In genomic region chrX:110992611-110993010, GRCh38 we compare ENCODE assay signal across 8 cellular contexts.
DNase-seq lines count a peak whose midpoint lies in the region; ATAC-seq, FAIRE-seq and TF ChIP-seq lines count a peak whose summit lies in the region.

No MANE protein-coding gene starts in this region.

- no peak overlapping the region for H3K18ac ChIP-seq in mesenchymal stem cell (ENCODE audit: low read depth in 1 of 2, low read length in 2 of 2)

- POLR2A ChIA-PET in GM12878 (lab: Charles Lee) = no interaction called here

- H2BK120ac ChIP-seq in mesenchymal stem cell (ENCODE audit: low read depth, low read length) = no peak overlapping the region

- no peaks in the 10 kb centered on the region for H4K20me1 ChIP-seq in GM12878 (ENCODE audit: control insufficient read depth, insufficient read depth)

- H2BK15ac ChIP-seq in mesenchymal stem cell (ENCODE audit: low read depth, poor library complexity, severe bottlenecking) = no peak overlapping the region

- SMC1A ChIA-PET in GM12878 (lab: Charles Lee; ENCODE audit: uncharacterized antibody, unreplicated experiment) = interaction anchor here (1.0 to 1.6 kb wide), 3 partner anchors 251 to 455 kb away, joined by 3 to 5 read pairs (median 3); no protein-coding TSS in a partner anchor

- TF ChIP-seq CTCF in GM12878 (IDR thresholded peaks at IDR 0.05 in 2 of 3, conservative IDR thresholded peaks at IDR 0.05 in 1 of 3; ENCODE audit: control insufficient read depth in 2 of 3, extremely low read depth in 1 of 3, insufficient read depth in 1 of 3, low read depth in 3 of 3, low read length in 3 of 3) (peak; percentile 49 to 61 (median 56)), lower leg skin (IDR thresholded peaks at IDR 0.05) (no peak)

- FAIRE-seq in GM12878 (lab: Jason Lieb, UNC) = peak; percentile 75

- TF ChIP-seq RAD21 in GM12878 (IDR thresholded peaks at IDR 0.05; ENCODE audit: insufficient read depth, low read depth, low read length) = peak; percentile 40; the same call in 1 of the 2 replicates

- no peak overlapping the region for H2BK12ac ChIP-seq in mesenchymal stem cell (ENCODE audit: low read length in 2 of 2)

- no peak overlapping the region for H2BK5ac ChIP-seq in mesenchymal stem cell (ENCODE audit: low read depth, low read length, poor library complexity, severe bottlenecking)

- H3K4me2 ChIP-seq in GM12878 (ENCODE audit: control insufficient read depth, insufficient read depth) (no peak overlapping the region), mesenchymal stem cell (ENCODE audit: low read length, poor library complexity, severe bottlenecking) (no peak overlapping the region)

- H4K8ac ChIP-seq in mesenchymal stem cell (ENCODE audit: low read length) = no peak overlapping the region

- no peak for TF ChIP-seq EP300 in GM12878 (IDR thresholded peaks at IDR 0.05; ENCODE audit: borderline replicate concordance in 1 of 2, control insufficient read depth in 1 of 2, low read depth in 2 of 2, low read length in 2 of 2)

- CTCF ChIA-PET in GM12878 (lab: Yijun Ruan, JAX) = interaction anchor here (0.8 to 1.7 kb wide), 6 partner anchors 11 to 620 kb away, joined by 3 to 7 read pairs (median 4); no protein-coding TSS in a partner anchor

- H3K4me3 ChIP-seq in GM12878 = no peak overlapping the region
- H3K4me3 ChIP-seq in mesenchymal stem cell (ENCODE audit: insufficient read depth in 1 of 2, low read depth in 1 of 2, low read length in 2 of 2) = no peak overlapping the region
- H3K4me3 ChIP-seq in lower leg skin (ENCODE audit: low read depth, poor library complexity, severe bottlenecking) = no peak overlapping the region

- H3K79me2 ChIP-seq in GM12878 (ENCODE audit: control insufficient read depth, insufficient read depth, low read length) = no peaks in the 10 kb centered on the region

- no peak overlapping the region for H4K91ac ChIP-seq in mesenchymal stem cell (ENCODE audit: low read length)

- H3K36me3 ChIP-seq in GM12878 (ENCODE audit: control insufficient read depth in 2 of 2, insufficient read depth in 2 of 2, low read length in 1 of 2) (no peaks in the 10 kb centered on the region), mesenchymal stem cell (ENCODE audit: control insufficient read depth in 1 of 2, insufficient read depth in 2 of 2, low read depth in 1 of 2, low read length in 2 of 2) (no peaks in the 10 kb centered on the region)

- H3K27ac ChIP-seq in GM12878 (ENCODE audit: control insufficient read depth, insufficient read depth) (no peak overlapping the region), mesenchymal stem cell (ENCODE audit: low read length, poor library complexity, severe bottlenecking) (no peak overlapping the region)

- H3K14ac ChIP-seq in mesenchymal stem cell (ENCODE audit: low read length in 2 of 2) = no peak overlapping the region

- intact Hi-C loops in GM12878 (cut with micrococcal nuclease; ENCODE audit: unreplicated experiment) = loop anchor here (1.0 to 10.0 kb wide), 3 partner anchors 110 to 452 kb away; no protein-coding TSS in a partner anchor
- intact Hi-C loops in sciatic nerve (cut with DNase I) = no loop called here
- intact Hi-C loops in lower leg skin (cut with DNase I; ENCODE audit: low total_unique reads) = no loop called here

- no peak overlapping the region for H2AK5ac ChIP-seq in mesenchymal stem cell (ENCODE audit: low read length, severe bottlenecking)

- H3K9ac ChIP-seq in GM12878 (ENCODE audit: control insufficient read depth, insufficient read depth, low read length) (no peak overlapping the region), mesenchymal stem cell (ENCODE audit: low read length) (no peak overlapping the region)

- H3K27me3 ChIP-seq in GM12878 (replicated peaks in 1 of 2; ENCODE audit: control insufficient read depth in 2 of 2, insufficient read depth in 2 of 2, low read length in 1 of 2) = no peaks in the 10 kb centered on the region
- peaks cover 0 to 28% of the 10 kb centered on the region in 2 experiments for H3K27me3 ChIP-seq in mesenchymal stem cell (ENCODE audit: control insufficient read depth in 1 of 2, insufficient read depth in 1 of 2, low read length in 2 of 2)

- TF ChIP-seq POLR2A in GM12878 (IDR thresholded peaks at IDR 0.05; ENCODE audit: low read depth, low read length) (no peak), lower leg skin (IDR thresholded peaks at IDR 0.05) (no peak)

- no peak overlapping the region for H3K23ac ChIP-seq in mesenchymal stem cell (ENCODE audit: low read length in 2 of 2)

- no TSS peak for BruUV-seq in GM12878 (replicated peaks; lab: Mats Ljungman, UMichigan)

- RAD21 ChIA-PET in GM12878 (lab: Charles Lee; ENCODE audit: unreplicated experiment) = no interaction called here

- H3K4ac ChIP-seq in mesenchymal stem cell (ENCODE audit: low read depth in 1 of 2, low read length in 2 of 2) = no peak overlapping the region

- DNase-seq in COLO668 (lab: John Stamatoyannopoulos, UW; ENCODE audit: unreplicated experiment) (peak; percentile 3), NCI-H526 treated with DMSO at 0.1 percent for 48 hours (lab: John Stamatoyannopoulos, UW) (peak; percentile 9), GM12878 (ENCODE audit: low read depth, low spot score) (no peak), mesenchymal stem cell (peak; percentile 8), sciatic nerve (ENCODE audit: low spot score) (no peak), lower leg skin (ENCODE audit: low spot score in 2 of 2) (no peak)

- ATAC-seq in GM19043 (IDR thresholded peaks at IDR 0.05; ENCODE audit: low read depth, unreplicated experiment) (peak; percentile 74), GM12878 (peak; percentile 76), HG03175 (IDR thresholded peaks at IDR 0.05; ENCODE audit: unreplicated experiment) (no peak), sciatic nerve (no peak)

- H2AFZ ChIP-seq in GM12878 (ENCODE audit: control insufficient read depth, low read depth, low read length) (no peak overlapping the region), mesenchymal stem cell (ENCODE audit: low read depth, low read length) (no peak overlapping the region)

- in situ Hi-C loops in GM12878 (cut with MboI) = loop anchor here (10.0 kb wide), 1 partner anchor 252 kb away; no protein-coding TSS in a partner anchor

- WGBS in GM12878 (ENCODE audit: insufficient coverage, insufficient replicate concordance, low lambda C conversion rate, missing lambda C conversion rate) = 5% methylated on average over 8 of the region's 8 CpGs
- WGBS in mesenchymal stem cell = 16% methylated on average over 5 of the region's 8 CpGs
- WGBS in lower leg skin, 2 donors = 19 to 21% methylated on average over 8 of the region's 8 CpGs

- no peaks in the 10 kb centered on the region for H3K4me1 ChIP-seq in GM12878 (ENCODE audit: control insufficient read depth, insufficient read depth, low read length)
- no peaks in the 10 kb centered on the region for H3K4me1 ChIP-seq in mesenchymal stem cell (ENCODE audit: control insufficient read depth, insufficient read depth, low read depth, low read length)

- H3K79me1 ChIP-seq in mesenchymal stem cell (replicated peaks; ENCODE audit: low read length, poor library complexity, severe bottlenecking) = no peaks in the 10 kb centered on the region

- H3K9me3 ChIP-seq in GM12878 (replicated peaks; ENCODE audit: control insufficient read depth, insufficient read depth, low read length) (no peaks in the 10 kb centered on the region), mesenchymal stem cell (ENCODE audit: control insufficient read depth, low read length) (no peaks in the 10 kb centered on the region)

TF ChIP-seq in GM12878, 131 proteins besides CTCF, POLR2A, EP300 and RAD21:
- TF ChIP-seq SMC3 (IDR thresholded peaks at IDR 0.05; ENCODE audit: borderline replicate concordance, low read length) (peak; percentile 44; the same call in 1 of the 2 replicates), SP1 (IDR thresholded peaks at IDR 0.05; ENCODE audit: low read depth, low read length) (no peak)
TF ChIP-seq in GM12878: peak in this region for 1.

Comparison
In these comparisons a context has a peak if more than half of its experiments do, and no peak if none do; other contexts are left out.
1. DNase-seq: peak in COLO668 (single experiment), NCI-H526 treated with DMSO at 0.1 percent for 48 hours (single experiment) and mesenchymal stem cell (single experiment); none in GM12878 (single experiment), sciatic nerve (single experiment) and lower leg skin (0 of 2).
2. ATAC-seq: peak in GM19043 (single experiment) and GM12878 (single experiment); none in HG03175 (single experiment) and sciatic nerve (single experiment).
3. CTCF ChIP-seq: peak in GM12878 (3 of 3); none in lower leg skin (0 of 3).